7 cellular contexts compared by ENCODE assay signal in genomic region chr10:15744217-15744865, GRCh38. TPM values are rescaled to one million over a fixed set of nuclear protein-coding genes. Genes with fewer than 3 reads are reported as not detected.
DNase-seq lines count a peak whose midpoint lies in the region; ATAC-seq and TF ChIP-seq lines count a peak whose summit lies in the region.

No MANE protein-coding gene starts in this region.

- no peak overlapping the region for H3K27ac ChIP-seq in fibroblast of lung (ENCODE audit: insufficient read depth, low read length)

- no peak overlapping the region for H3K4me2 ChIP-seq in fibroblast of lung (ENCODE audit: extremely low read depth, insufficient read depth, low read length)

- in situ Hi-C loops in KBM-7 (cut with MboI; ENCODE audit: low pct_unique_long_range_greater_than_20kb, low sequenced_read_pairs): no loop called here

- H3K27me3 ChIP-seq in fibroblast of lung (ENCODE audit: control insufficient read depth, insufficient read depth, low read length): no peaks in the 10 kb centered on the region

- no peaks in the 10 kb centered on the region for H3K79me2 ChIP-seq in fibroblast of lung (ENCODE audit: control insufficient read depth, insufficient read depth, low read length)

- H3K9me3 ChIP-seq in fibroblast of lung (ENCODE audit: control insufficient read depth, insufficient read depth, low read depth, low read length): no peaks in the 10 kb centered on the region

- peak; percentile 80 for ATAC-seq in GM19395 (IDR thresholded peaks at IDR 0.05; ENCODE audit: unreplicated experiment)
- no peak for ATAC-seq in HG02571 (IDR thresholded peaks at IDR 0.05; ENCODE audit: unreplicated experiment)

- no peaks in the 10 kb centered on the region for H3K4me1 ChIP-seq in fibroblast of lung (ENCODE audit: control insufficient read depth, extremely low read depth, insufficient read depth, low read length)

- H3K9ac ChIP-seq in fibroblast of lung (ENCODE audit: insufficient read depth, low read length): no peak overlapping the region

- peak; percentile 54 for DNase-seq in Daoy (ENCODE audit: low read depth)
- DNase-seq in KBM-7: peak; percentile 57
- peak; percentile 21 for DNase-seq in UCSD-AML1 (lab: John Stamatoyannopoulos, UW; ENCODE audit: unreplicated experiment)
- peak; percentile 30 to 67 for DNase-seq in fibroblast of lung (ENCODE audit: low read depth in 2 of 2)
- peak; percentile 40 for DNase-seq in retina

- peak; percentile 33 to 54 for TF ChIP-seq CTCF in fibroblast of lung (conservative IDR thresholded peaks at IDR 0.05 in 1 of 2, IDR thresholded peaks at IDR 0.05 in 1 of 2; ENCODE audit: low read depth in 1 of 2, low read length in 2 of 2)

- H3K36me3 ChIP-seq in fibroblast of lung (ENCODE audit: control insufficient read depth, insufficient read depth, low read length): no peaks in the 10 kb centered on the region

- H2AFZ ChIP-seq in fibroblast of lung (ENCODE audit: low read length): no peak overlapping the region

- H4K20me1 ChIP-seq in fibroblast of lung (ENCODE audit: control insufficient read depth, extremely low read depth, insufficient read depth, low read length): no peaks in the 10 kb centered on the region

- no peak overlapping the region for H3K4me3 ChIP-seq in fibroblast of lung (replicated peaks in 1 of 4; ENCODE audit: control extremely low read depth in 1 of 4, insufficient read depth in 1 of 4, low read depth in 3 of 4, low read length in 4 of 4)

RNA-seq across cellular contexts. Expression of gene ITGA8, which starts 24.6 kb away (rescaled TPM):
- total RNA-seq in Daoy (2014; rRNA removed; shearing (Covaris generic)): 0.06 TPM in 1 of 2 replicates, not detected in the other
- 0.99 and 1.3 TPM in 2 replicates for total RNA-seq in fibroblast of lung
- polyA plus RNA-seq in fibroblast of lung: 0.62 and 0.66 TPM in 2 replicates
- polyA plus RNA-seq in fibroblast of lung (2012): 0.37 and 0.38 TPM in 2 replicates
- 0.15 TPM in 1 of 2 replicates, not detected in the other for polyA minus RNA-seq in fibroblast of lung (ENCODE audit: low replicate concordance)
